Comparison of ENCODE assay signal across 17 cellular contexts in genomic region chr15:25734680-25735355, GRCh38.
"Had no signal": no experiment of that assay in that cellular context is flagged by ENCODE, and none has a peak within 500 bp of the region (broad histone marks: within the 10 kb centered on the region; RNA-seq: fewer than 3 reads in every experiment).

No MANE protein-coding gene starts in this region.

- ATAC-seq: natural killer cell treated with Interleukin-12 subunit alpha and Interleukin-12 subunit beta and Interleukin-15 and Interleukin-18, amount 100 ng/mL, for 72 hours; stimulated activated naive CD8-positive, alpha-beta T cell treated with anti-CD3 and anti-CD28 coated beads, Interleukin-15, Interleukin-2, amounts not matched to agents 100 U/mL and 50 U/mL, for 24 hours had no signal

- H3K9me3 Mint-ChIP-seq: activated naive CD4-positive, alpha-beta T cell treated with anti-CD3 and anti-CD28 coated beads, Interleukin-2, amount 10 ng/mL, durations not matched to agents 7 days and 5 days; natural killer cell treated with Interleukin-12 subunit alpha and Interleukin-12 subunit beta and Interleukin-15 and Interleukin-18, amount 100 ng/mL, for 72 hours; T-helper 1 cell treated with Interleukin-12 subunit alpha and Interleukin-12 subunit beta and Interleukin-4 antibody, amounts not matched to agents 30 μg/mL and 1 μg/mL, for 36 hours had no signal

- H3K36me3 ChIP-seq: right atrium auricular region, upper lobe of left lung had no signal

- H3K27me3 ChIP-seq: right atrium auricular region, upper lobe of left lung had no signal

- H3K27me3 Mint-ChIP-seq: activated naive CD4-positive, alpha-beta T cell treated with anti-CD3 and anti-CD28 coated beads, Interleukin-2, amount 10 ng/mL, durations not matched to agents 7 days and 5 days; natural killer cell treated with Interleukin-12 subunit alpha and Interleukin-12 subunit beta and Interleukin-15 and Interleukin-18, amount 100 ng/mL, for 72 hours had no signal

- H3K4me1 ChIP-seq: upper lobe of left lung had no signal

- H3K27ac ChIP-seq: epithelial cell of prostate, right atrium auricular region, upper lobe of left lung had no signal

- H3K4me3 Mint-ChIP-seq: activated naive CD4-positive, alpha-beta T cell treated with anti-CD3 and anti-CD28 coated beads, Interleukin-2, amount 10 ng/mL, durations not matched to agents 7 days and 5 days; brain; natural killer cell treated with Interleukin-12 subunit alpha and Interleukin-12 subunit beta and Interleukin-15 and Interleukin-18, amount 100 ng/mL, for 72 hours; T-helper 1 cell treated with Interleukin-12 subunit alpha and Interleukin-12 subunit beta and Interleukin-4 antibody, amounts not matched to agents 30 μg/mL and 1 μg/mL, for 36 hours had no signal

- H3K36me3 Mint-ChIP-seq: brain; natural killer cell treated with Interleukin-12 subunit alpha and Interleukin-12 subunit beta and Interleukin-15 and Interleukin-18, amount 100 ng/mL, for 72 hours had no signal

- DNase-seq: activated CD4-positive, alpha-beta T cell treated with anti-CD3 and anti-CD28 coated beads for 48 hours; activated naive CD4-positive, alpha-beta T cell treated with anti-CD3 and anti-CD28 coated beads, Interleukin-2, amount 10 ng/mL, durations not matched to agents 7 days and 5 days; activated T-cell treated with anti-CD3 and anti-CD28 coated beads, Interleukin-2, amount 50 U/mL, for 1 hour; cerebellar nuclear complex; dermis blood vessel endothelial cell; SHP77; small intestine; stimulated activated CD4-positive, alpha-beta T cell treated with anti-CD3 and anti-CD28 coated beads, Interleukin-4, amount 100 ng/mL, for 4 hours; stimulated activated CD8-positive, alpha-beta memory T cell treated with anti-CD3 and anti-CD28 coated beads, Interleukin-4, amount 100 ng/mL, for 48 hours; stimulated activated naive CD8-positive, alpha-beta T cell treated with anti-CD3 and anti-CD28 coated beads, Interleukin-15, Interleukin-2, amounts not matched to agents 100 U/mL and 50 U/mL, for 24 hours had no signal

- H3K9me3 ChIP-seq: right atrium auricular region, upper lobe of left lung had no signal

- H3K27ac Mint-ChIP-seq: activated naive CD4-positive, alpha-beta T cell treated with anti-CD3 and anti-CD28 coated beads, Interleukin-2, amount 10 ng/mL, durations not matched to agents 7 days and 5 days; progenitor cell of endocrine pancreas; T-helper 1 cell treated with Interleukin-12 subunit alpha and Interleukin-12 subunit beta and Interleukin-4 antibody, amounts not matched to agents 30 μg/mL and 1 μg/mL, for 36 hours had no signal

- H3K4me3 ChIP-seq: right atrium auricular region, upper lobe of left lung had no signal
